In the genomic region with DNA sequence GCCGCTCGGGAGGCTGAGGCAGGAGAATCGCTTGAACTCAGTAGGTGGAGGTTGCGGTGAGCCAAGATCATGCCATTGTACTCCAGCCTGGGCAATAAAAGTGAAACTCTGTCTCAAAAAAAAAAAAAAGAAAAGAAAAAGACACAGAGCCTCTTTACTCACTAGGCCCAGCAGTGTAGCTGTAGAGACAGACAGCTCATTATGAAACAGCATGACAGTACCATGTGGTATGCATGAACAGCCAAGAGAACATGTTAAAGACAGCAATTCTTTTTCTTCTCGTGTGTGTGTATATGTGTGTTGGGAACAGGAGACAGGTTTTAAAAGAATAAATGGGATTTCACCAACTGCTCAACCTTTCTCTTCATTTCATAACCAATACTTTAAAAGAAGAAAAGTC, we compare ENCODE assay signal across 15 cellular contexts.
DNase-seq lines count a peak whose midpoint lies in the region; ATAC-seq, FAIRE-seq and TF ChIP-seq lines count a peak whose summit lies in the region.
"Had no signal": no experiment of that assay in that cellular context is flagged by ENCODE, and none has a peak within 500 bp of the region (broad histone marks: within the 10 kb centered on the region; RNA-seq: fewer than 3 reads in every experiment).

No MANE protein-coding gene starts in this region.

- H3K4me3 Mint-ChIP-seq in activated T-cell treated with anti-CD3 and anti-CD28 coated beads, Interleukin-2, amount 50 U/mL, for 72 hours, result no peak overlapping the region
- no peak overlapping the region for H3K4me3 Mint-ChIP-seq in activated T-cell treated with anti-CD3 and anti-CD28 coated beads, Interleukin-2, amount 50 U/mL, for 4 hours
- H3K4me3 Mint-ChIP-seq in stimulated activated effector memory CD8-positive, alpha-beta T cell treated with anti-CD3 and anti-CD28 coated beads, Interleukin-12 subunit alpha, Interleukin-12 subunit beta, amount 100 ng/mL, for 72 hours, result no peak overlapping the region
- H3K4me3 Mint-ChIP-seq: CD8-positive, alpha-beta memory T cell had no signal

- peaks cover 0 to 3% of the 10 kb centered on the region in 2 donors for H3K36me3 Mint-ChIP-seq in activated T-cell treated with anti-CD3 and anti-CD28 coated beads, Interleukin-2, amount 50 U/mL, for 72 hours (ENCODE audit: insufficient read depth in 2 of 2)
- H3K36me3 Mint-ChIP-seq in activated T-cell treated with anti-CD3 and anti-CD28 coated beads, Interleukin-2, amount 50 U/mL, for 4 hours (ENCODE audit: insufficient read depth), result peaks cover 16% of the 10 kb centered on the region
- peaks cover 12% of the 10 kb centered on the region for H3K36me3 Mint-ChIP-seq in stimulated activated effector memory CD8-positive, alpha-beta T cell treated with anti-CD3 and anti-CD28 coated beads, Interleukin-12 subunit alpha, Interleukin-12 subunit beta, amount 100 ng/mL, for 72 hours

- H3K36me3 ChIP-seq in bronchial epithelial cell (ENCODE audit: control insufficient read depth, insufficient read depth, low read length), result peaks cover 1% of the 10 kb centered on the region

- ATAC-seq in activated T-cell treated with anti-CD3 and anti-CD28 coated beads, Interleukin-2, amount 50 U/mL, for 72 hours (replicated peaks in 1 of 2), result peak; percentile 39 to 41
- ATAC-seq in activated T-cell treated with anti-CD3 and anti-CD28 coated beads, Interleukin-2, amount 50 U/mL, for 4 hours, result no peak
- peak; percentile 46 for ATAC-seq in stimulated activated effector memory CD8-positive, alpha-beta T cell treated with anti-CD3 and anti-CD28 coated beads, Interleukin-12 subunit alpha, Interleukin-12 subunit beta, amount 100 ng/mL, for 72 hours
- no peak for ATAC-seq in GM18873 (IDR thresholded peaks at IDR 0.05; ENCODE audit: low FRiP score, unreplicated experiment)
- ATAC-seq in HG02588 (IDR thresholded peaks at IDR 0.05; ENCODE audit: unreplicated experiment), result no peak

- no peaks in the 10 kb centered on the region for H3K27me3 Mint-ChIP-seq in activated T-cell treated with anti-CD3 and anti-CD28 coated beads, Interleukin-2, amount 50 U/mL, for 72 hours (ENCODE audit: low read depth)
- H3K27me3 Mint-ChIP-seq in activated T-cell treated with anti-CD3 and anti-CD28 coated beads, Interleukin-2, amount 50 U/mL, for 4 hours (ENCODE audit: low read depth), result no peaks in the 10 kb centered on the region
- H3K27me3 Mint-ChIP-seq: CD8-positive, alpha-beta memory T cell had no signal

- H3K9me3 Mint-ChIP-seq in activated T-cell treated with anti-CD3 and anti-CD28 coated beads, Interleukin-2, amount 50 U/mL, for 72 hours, result no peaks in the 10 kb centered on the region
- H3K9me3 Mint-ChIP-seq in activated T-cell treated with anti-CD3 and anti-CD28 coated beads, Interleukin-2, amount 50 U/mL, for 4 hours, result no peaks in the 10 kb centered on the region
- H3K9me3 Mint-ChIP-seq in stimulated activated effector memory CD8-positive, alpha-beta T cell treated with anti-CD3 and anti-CD28 coated beads, Interleukin-12 subunit alpha, Interleukin-12 subunit beta, amount 100 ng/mL, for 72 hours, result no peaks in the 10 kb centered on the region
- H3K9me3 Mint-ChIP-seq: CD8-positive, alpha-beta memory T cell had no signal

- no peaks in the 10 kb centered on the region for H3K4me1 Mint-ChIP-seq in activated T-cell treated with anti-CD3 and anti-CD28 coated beads, Interleukin-2, amount 50 U/mL, for 72 hours (ENCODE audit: low read depth)
- no peaks in the 10 kb centered on the region for H3K4me1 Mint-ChIP-seq in activated T-cell treated with anti-CD3 and anti-CD28 coated beads, Interleukin-2, amount 50 U/mL, for 4 hours (ENCODE audit: low read depth)
- no peaks in the 10 kb centered on the region for H3K4me1 Mint-ChIP-seq in stimulated activated effector memory CD8-positive, alpha-beta T cell treated with anti-CD3 and anti-CD28 coated beads, Interleukin-12 subunit alpha, Interleukin-12 subunit beta, amount 100 ng/mL, for 72 hours
- H3K4me1 Mint-ChIP-seq: CD8-positive, alpha-beta memory T cell had no signal

- no peaks in the 10 kb centered on the region for H3K27me3 ChIP-seq in bronchial epithelial cell (ENCODE audit: control insufficient read depth, insufficient read depth, low read length)
- H3K27me3 ChIP-seq: BLaER1 had no signal

- no peak overlapping the region for H3K27ac Mint-ChIP-seq in activated T-cell treated with anti-CD3 and anti-CD28 coated beads, Interleukin-2, amount 50 U/mL, for 72 hours
- H3K27ac Mint-ChIP-seq in stimulated activated effector memory CD8-positive, alpha-beta T cell treated with anti-CD3 and anti-CD28 coated beads, Interleukin-12 subunit alpha, Interleukin-12 subunit beta, amount 100 ng/mL, for 72 hours, result no peak overlapping the region
- H3K27ac Mint-ChIP-seq: CD8-positive, alpha-beta memory T cell had no signal

- FAIRE-seq in bronchial epithelial cell (lab: Jason Lieb, UNC), result no peak
- FAIRE-seq: H54 had no signal

- H3K4me3 ChIP-seq in bronchial epithelial cell (ENCODE audit: low read depth, low read length), result no peak overlapping the region
- no peak overlapping the region for H3K4me3 ChIP-seq in foreskin fibroblast (ENCODE audit: low read depth in 1 of 2, low read length in 2 of 2)
- H3K4me3 ChIP-seq: BLaER1 had no signal

- TF ChIP-seq CTCF in bronchial epithelial cell (IDR thresholded peaks at IDR 0.05; ENCODE audit: insufficient read depth, low read length, severe bottlenecking) (no peak), foreskin fibroblast (IDR thresholded peaks at IDR 0.05; ENCODE audit: low read depth, low read length) (no peak)

- DNase-seq in activated T-cell treated with anti-CD3 and anti-CD28 coated beads, Interleukin-2, amount 50 U/mL, for 72 hours, result no peak
- DNase-seq in activated T-cell treated with anti-CD3 and anti-CD28 coated beads, Interleukin-2, amount 50 U/mL, for 4 hours, result no peak
- DNase-seq in bronchial epithelial cell (ENCODE audit: low read depth) (peak; percentile 44), foreskin fibroblast (peak; percentile 19 to 49), NCI-H524 (lab: John Stamatoyannopoulos, UW) (no peak)
- DNase-seq in stimulated activated effector memory CD8-positive, alpha-beta T cell treated with anti-CD3 and anti-CD28 coated beads, Interleukin-12 subunit alpha, Interleukin-12 subunit beta, amount 100 ng/mL, for 72 hours (ENCODE audit: low spot score in 2 of 2), result no peak
- DNase-seq: AML-193; Caco-2; CD8-positive, alpha-beta memory T cell; DND-41; GF-D8 had no signal

Comparison
In these comparisons a context has a peak if more than half of its experiments do, and no peak if none do; other contexts are left out.
1. ATAC-seq: peak in activated T-cell treated with anti-CD3 and anti-CD28 coated beads, Interleukin-2, amount 50 U/mL, for 72 hours (2 of 2) and stimulated activated effector memory CD8-positive, alpha-beta T cell treated with anti-CD3 and anti-CD28 coated beads, Interleukin-12 subunit alpha, Interleukin-12 subunit beta, amount 100 ng/mL, for 72 hours (single experiment); none in activated T-cell treated with anti-CD3 and anti-CD28 coated beads, Interleukin-2, amount 50 U/mL, for 4 hours (0 of 2), GM18873 (single experiment) and HG02588 (single experiment).
2. DNase-seq: peak in bronchial epithelial cell (single experiment) and foreskin fibroblast (2 of 2); none in activated T-cell treated with anti-CD3 and anti-CD28 coated beads, Interleukin-2, amount 50 U/mL, for 72 hours (0 of 2), activated T-cell treated with anti-CD3 and anti-CD28 coated beads, Interleukin-2, amount 50 U/mL, for 4 hours (single experiment), stimulated activated effector memory CD8-positive, alpha-beta T cell treated with anti-CD3 and anti-CD28 coated beads, Interleukin-12 subunit alpha, Interleukin-12 subunit beta, amount 100 ng/mL, for 72 hours (0 of 2) and NCI-H524 (0 of 2).